9 cellular contexts compared by ENCODE assay signal in the genomic region with DNA sequence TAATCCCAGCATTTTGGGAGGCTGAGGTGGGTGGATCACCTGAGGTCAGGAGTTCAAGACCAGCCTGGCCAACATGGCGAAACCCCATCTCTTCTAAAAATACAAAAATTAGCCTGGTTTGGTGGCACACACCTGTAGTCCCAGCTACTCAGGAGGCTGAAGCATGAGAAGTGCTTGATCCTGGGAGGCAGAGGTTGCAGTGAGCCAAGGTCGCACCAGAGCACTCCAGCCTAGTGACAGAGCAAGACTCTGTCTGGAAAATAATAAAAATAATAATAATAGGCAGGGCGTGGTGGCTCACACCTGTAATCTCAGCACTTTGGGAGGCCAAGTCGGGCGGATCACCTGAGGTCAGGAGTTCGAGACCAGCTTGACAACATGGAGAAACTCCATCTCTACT. TPM values are rescaled to one million over a fixed set of nuclear protein-coding genes. Genes with fewer than 3 reads are reported as not detected.
DNase-seq lines count a peak whose midpoint lies in the region; ATAC-seq, FAIRE-seq and TF ChIP-seq lines count a peak whose summit lies in the region.
"Not testable (repeated sequence)": the region's sequence is repeated elsewhere in the genome, so short reads cannot be mapped to it uniquely, and the experiment has no call there.
"Had no signal": no experiment of that assay in that cellular context is flagged by ENCODE, and none has a peak within 500 bp of the region (broad histone marks: within the 10 kb centered on the region; RNA-seq: fewer than 3 reads in every experiment).

No MANE protein-coding gene starts in this region.

- H3K27me3 ChIP-seq in HepG2 (ENCODE audit: control insufficient read depth in 1 of 2, insufficient read depth in 2 of 2, low read length in 2 of 2); liver (ENCODE audit: control insufficient read depth in 4 of 4, insufficient read depth in 4 of 4, low read length in 3 of 4); right lobe of liver: not testable (repeated sequence)

- H3K4me2 ChIP-seq in HepG2 (ENCODE audit: low read depth, low read length), result not testable (repeated sequence)

- in situ Hi-C loops in HepG2 (cut with HindIII; ENCODE audit: extremely low pct_ligation_motif_present, low pct_unique_long_range_greater_than_20kb), result not testable (repeated sequence)

- ATAC-seq in left lobe of liver, result peak; percentile 5
- ATAC-seq in HepG2, result peak; percentile 4
- peak in 2 of 4 donors; percentile 11 to 16 for ATAC-seq in right lobe of liver

- POLR2A ChIA-PET in HepG2 (lab: Yijun Ruan, JAX), result interaction anchor here (0.7 to 0.9 kb wide), 2 partner anchors 20 to 35 kb away, joined by 3 read pairs; a partner anchor contains a TSS

- not testable (repeated sequence) for H2AFZ ChIP-seq in HepG2 (ENCODE audit: low read length)

- H3K79me2 ChIP-seq in HepG2 (ENCODE audit: insufficient read depth, low read length), result not testable (repeated sequence)

- WGBS in HepG2 (ENCODE audit: low lambda C conversion rate), result 89% methylated on average over 6 of the region's 6 CpGs
- WGBS in liver, result 45% methylated on average over 6 of the region's 6 CpGs
- 35% methylated on average over 6 of the region's 6 CpGs for whole genome bisulfite sequencing in right lobe of liver (ENCODE audit: insufficient coverage, low coverage, low lambda C conversion rate, missing lambda C conversion rate)

- H3K27ac ChIP-seq in HepG2 (ENCODE audit: extremely low read length, insufficient read depth, low read length); liver (ENCODE audit: low read depth in 1 of 2, low read length in 2 of 2); right lobe of liver: not testable (repeated sequence)

- not testable (repeated sequence) for TF ChIP-seq CTCF in HepG2 (CRISPR knock-in tag; IDR thresholded peaks at IDR 0.05); liver (IDR thresholded peaks at IDR 0.05; ENCODE audit: low read depth, low read length, missing input control); right lobe of liver (IDR thresholded peaks at IDR 0.05)

- not testable (repeated sequence) for FAIRE-seq in HepG2 (lab: Jason Lieb, UNC)

- H3K9ac ChIP-seq in HepG2 (ENCODE audit: insufficient read depth, low read depth, low read length); liver (ENCODE audit: low read depth in 1 of 2, low read length in 2 of 2): not testable (repeated sequence)

- H4K20me1 ChIP-seq in HepG2 (ENCODE audit: insufficient read depth, low read length), result peaks cover 23% of the 10 kb centered on the region

- CTCF ChIA-PET in HepG2 (lab: Yijun Ruan, JAX; ENCODE audit: low intra/inter-chr PET ratio, low total read pairs), result not testable (repeated sequence)

- not testable (repeated sequence) for H3K4me1 ChIP-seq in HepG2 (ENCODE audit: insufficient read depth, low read length); liver (ENCODE audit: control insufficient read depth in 4 of 4, insufficient read depth in 4 of 4, low read length in 3 of 4); right lobe of liver

- BruUV-seq in HepG2 (replicated peaks; lab: Mats Ljungman, UMichigan), result not testable (repeated sequence)

- DNase-seq in left lobe of liver (ENCODE audit: low spot score); HepG2 (ENCODE audit: low spot score): not testable (repeated sequence)
- DNase-seq in right lobe of liver, result peak in 2 of 3 donors; percentile 42 to 61

- not testable (repeated sequence) for TF ChIP-seq EP300 in HepG2 (IDR thresholded peaks at IDR 0.05; ENCODE audit: low read depth in 2 of 2, low read length in 2 of 2); HepG2 (CRISPR knock-in tag; IDR thresholded peaks at IDR 0.05; ENCODE audit: borderline replicate concordance)

- H3K9me3 ChIP-seq in HepG2 (ENCODE audit: low read length); liver (ENCODE audit: control insufficient read depth in 4 of 4, low read length in 3 of 4); right lobe of liver: not testable (repeated sequence)

- TF ChIP-seq POLR2A in HepG2 (IDR thresholded peaks at IDR 0.05; ENCODE audit: insufficient read depth in 1 of 2, low read depth in 2 of 2, low read length in 2 of 2), result peak in 1 of 2 experiments; percentile 63; a peak in 2 of 4 replicates
- TF ChIP-seq POLR2A in right lobe of liver (IDR thresholded peaks at IDR 0.05), result not testable (repeated sequence)

- not testable (repeated sequence) for H3K4me3 ChIP-seq in HepG2 (replicated peaks in 1 of 3; ENCODE audit: insufficient read depth in 1 of 3, low read depth in 2 of 3, low read length in 3 of 3); liver (ENCODE audit: low read depth in 1 of 3, low read length in 3 of 3); right lobe of liver

- H3K36me3 ChIP-seq in HepG2 (replicated peaks in 1 of 2; ENCODE audit: control insufficient read depth in 1 of 2, insufficient read depth in 2 of 2, low read length in 2 of 2), result peaks cover 16 to 27% of the 10 kb centered on the region in 2 experiments
- peaks cover 0 to 35% (median 27%) of the 10 kb centered on the region in 4 donors for H3K36me3 ChIP-seq in liver (ENCODE audit: control insufficient read depth in 4 of 4, insufficient read depth in 3 of 4, low read depth in 1 of 4, low read length in 3 of 4)
- H3K36me3 ChIP-seq in right lobe of liver, result peaks cover 0 to 37% (median 18%) of the 10 kb centered on the region in 4 donors

- TF ChIP-seq RAD21 in HepG2 (CRISPR knock-in tag; IDR thresholded peaks at IDR 0.05); liver (IDR thresholded peaks at IDR 0.05): not testable (repeated sequence)

- intact Hi-C loops in HepG2 (cut with micrococcal nuclease; ENCODE audit: unreplicated experiment); right lobe of liver (cut with DNase I): not testable (repeated sequence)

TF ChIP-seq in HepG2, 621 proteins besides CTCF, POLR2A, EP300 and RAD21 (continues in another document):
- TF ChIP-seq SALL1 (CRISPR knock-in tag; IDR thresholded peaks at IDR 0.05), result peak; percentile 14; the same call in 1 of the 2 replicates

TF ChIP-seq in liver, 16 proteins besides CTCF, POLR2A, EP300 and RAD21:
- TF ChIP-seq RXRA (IDR thresholded peaks at IDR 0.05), result peak; percentile 10 to 32
- TF ChIP-seq JUND (IDR thresholded peaks at IDR 0.05), result peak in 1 of 2 donors; percentile 34

RNA-seq across cellular contexts. Expression of a gene that starts 24.9 kb away (rescaled TPM):
- 73.3 TPM for total RNA-seq in left lobe of liver
- total RNA-seq in HepG2 (2016; rRNA removed; fragmentation: Illumina TruSeq; extraction: Trizol), result 60.7 and 111 TPM in 2 replicates
- total RNA-seq in HepG2 (2016; cell fraction: cytosol; rRNA removed; fragmentation: Illumina TruSeq; extraction: Trizol; ENCODE audit: low read depth), result 13.8 TPM in 2 replicates
- total RNA-seq in HepG2 (2016; cell fraction: insoluble cytoplasmic fraction; rRNA removed; fragmentation: Illumina TruSeq; extraction: Trizol), result 69.0 and 109 TPM in 2 replicates
- 24.3 and 25.9 TPM in 2 replicates for total RNA-seq in HepG2 (2016; cell fraction: membrane; rRNA removed; fragmentation: Illumina TruSeq; extraction: Trizol)
- total RNA-seq in HepG2 (2016; cell fraction: nucleus; rRNA removed; fragmentation: Illumina TruSeq; extraction: Trizol), result 90.1 and 90.9 TPM in 2 replicates
- polyA plus RNA-seq in HepG2 (2011; rRNA removed), result 41.0 and 41.5 TPM in 2 replicates
- polyA plus RNA-seq in HepG2 (2011; cell fraction: cytosol; rRNA removed), result 39.0 and 39.5 TPM in 2 replicates
- polyA plus RNA-seq in HepG2 (2011; cell fraction: nucleus; rRNA removed), result 22.7 and 31.2 TPM in 2 replicates
- polyA plus RNA-seq in HepG2 (2012), result 41.6 and 50.2 TPM in 2 replicates
- 13.4 and 13.9 TPM in 2 replicates for polyA plus RNA-seq in HepG2 (2016; cell fraction: cytosol; fragmentation: Illumina TruSeq; extraction: Trizol; ENCODE audit: low read depth)
- 53.6 and 54.8 TPM in 2 replicates for polyA plus RNA-seq in HepG2 (2016; cell fraction: insoluble cytoplasmic fraction; fragmentation: Illumina TruSeq; extraction: Trizol; ENCODE audit: low read depth)
- polyA plus RNA-seq in HepG2 (2016; cell fraction: membrane; fragmentation: Illumina TruSeq; extraction: Trizol; ENCODE audit: low read depth), result 13.7 and 13.9 TPM in 2 replicates
- 105 and 106 TPM in 2 replicates for polyA plus RNA-seq in HepG2 (2016; cell fraction: nucleus; fragmentation: Illumina TruSeq; extraction: Trizol; ENCODE audit: insufficient read depth, low read depth)
- polyA minus RNA-seq in HepG2 (2011; rRNA and poly(A)+ RNA removed; ENCODE audit: low replicate concordance), result 50.3 and 91.3 TPM in 2 replicates
- polyA minus RNA-seq in HepG2 (2011; cell fraction: cytosol; rRNA and poly(A)+ RNA removed), result 52.6 and 69.3 TPM in 2 replicates
- polyA minus RNA-seq in HepG2 (2011; cell fraction: nucleus; rRNA and poly(A)+ RNA removed), result 42.2 and 44.8 TPM in 2 replicates
- 10 to 100 TPM; 34.7 to 97.6 TPM for total RNA-seq in liver
- 10 to 100 TPM; 76.0 to 77.8 TPM for polyA plus RNA-seq in liver
- total RNA-seq in right lobe of liver, result 10 to 100 TPM; 48.1 to 78.5 (median 56.4) TPM

RNA-seq across cellular contexts. Expression of a gene that starts 34.6 kb away (rescaled TPM):
- total RNA-seq in left lobe of liver (25,131 TPM), HepG2 (2016; rRNA removed; fragmentation: Illumina TruSeq; extraction: Trizol) (4,983 and 10,074 TPM in 2 replicates), liver (1,000 to 10,000 TPM; 5,845 to 6,687 TPM), right lobe of liver (over 10,000 TPM in 4 of 6 experiments, 1,000 to 10,000 TPM in 2; 2,871 to 25,349 (median 17,684) TPM)
- total RNA-seq in HepG2 (2016; cell fraction: cytosol; rRNA removed; fragmentation: Illumina TruSeq; extraction: Trizol; ENCODE audit: low read depth), result 443 and 484 TPM in 2 replicates
- 4,851 and 10,104 TPM in 2 replicates for total RNA-seq in HepG2 (2016; cell fraction: insoluble cytoplasmic fraction; rRNA removed; fragmentation: Illumina TruSeq; extraction: Trizol)
- 957 and 1,048 TPM in 2 replicates for total RNA-seq in HepG2 (2016; cell fraction: membrane; rRNA removed; fragmentation: Illumina TruSeq; extraction: Trizol)
- total RNA-seq in HepG2 (2016; cell fraction: nucleus; rRNA removed; fragmentation: Illumina TruSeq; extraction: Trizol), result 7,106 and 8,454 TPM in 2 replicates
- polyA plus RNA-seq in HepG2 (2011; rRNA removed) (11,821 and 17,414 TPM in 2 replicates), liver (1,000 to 10,000 TPM; 5,045 to 9,659 TPM)
- polyA plus RNA-seq in HepG2 (2011; cell fraction: cytosol; rRNA removed), result 11,091 and 16,564 TPM in 2 replicates
- polyA plus RNA-seq in HepG2 (2011; cell fraction: nucleus; rRNA removed), result 7,213 and 10,181 TPM in 2 replicates
- 17,461 and 22,113 TPM in 2 replicates for polyA plus RNA-seq in HepG2 (2012)
- polyA plus RNA-seq in HepG2 (2016; cell fraction: cytosol; fragmentation: Illumina TruSeq; extraction: Trizol; ENCODE audit: low read depth), result 537 and 560 TPM in 2 replicates
- polyA plus RNA-seq in HepG2 (2016; cell fraction: insoluble cytoplasmic fraction; fragmentation: Illumina TruSeq; extraction: Trizol; ENCODE audit: low read depth), result 3,671 and 3,676 TPM in 2 replicates
- polyA plus RNA-seq in HepG2 (2016; cell fraction: membrane; fragmentation: Illumina TruSeq; extraction: Trizol; ENCODE audit: low read depth), result 614 and 667 TPM in 2 replicates
- polyA plus RNA-seq in HepG2 (2016; cell fraction: nucleus; fragmentation: Illumina TruSeq; extraction: Trizol; ENCODE audit: insufficient read depth, low read depth), result 7,882 and 8,251 TPM in 2 replicates
- polyA minus RNA-seq in HepG2 (2011; rRNA and poly(A)+ RNA removed; ENCODE audit: low replicate concordance), result 3.7 and 10,022 TPM in 2 replicates
- 4,700 and 8,142 TPM in 2 replicates for polyA minus RNA-seq in HepG2 (2011; cell fraction: cytosol; rRNA and poly(A)+ RNA removed)
- 3,076 and 4,905 TPM in 2 replicates for polyA minus RNA-seq in HepG2 (2011; cell fraction: nucleus; rRNA and poly(A)+ RNA removed)
- total RNA-seq: Daoy had no signal
- polyA plus RNA-seq: CD14-positive monocyte; CD4-positive, alpha-beta memory T cell; CD4-positive, CD25-positive, alpha-beta regulatory T cell; CD8-positive, alpha-beta memory T cell had no signal
